Comparison of ENCODE assay signal across 21 cellular contexts in genomic region chr3:31167666-31168065, GRCh38.
DNase-seq lines count a peak whose midpoint lies in the region; ATAC-seq and TF ChIP-seq lines count a peak whose summit lies in the region.
"Had no signal": no experiment of that assay in that cellular context is flagged by ENCODE, and none has a peak within 500 bp of the region (broad histone marks: within the 10 kb centered on the region; RNA-seq: fewer than 3 reads in every experiment).

No MANE protein-coding gene starts in this region.

- peak; percentile 6 for DNase-seq in EL
- no peak for DNase-seq in ascending aorta (ENCODE audit: low spot score in 2 of 2)
- DNase-seq in fibroblast of mammary gland (ENCODE audit: low read depth): peak; percentile 8
- no peak for DNase-seq in osteoblast (ENCODE audit: insufficient read length, low spot score, missing footprints)
- DNase-seq in mesendoderm: no peak
- no peak for DNase-seq in tibial nerve (ENCODE audit: low spot score in 2 of 2)
- DNase-seq: CD8-positive, alpha-beta memory T cell; DMS 273 treated with DMSO at 0.1 percent for 48 hours; DMS79; H9; NCI-H1092 treated with DMSO at 0.1 percent for 48 hours; NCI-H1436 treated with DMSO at 0.1 percent for 48 hours; NCI-H187 treated with DMSO at 0.1 percent for 48 hours; NCI-H748 treated with DMSO at 0.1 percent for 48 hours had no signal

- no peak overlapping the region for H2BK15ac ChIP-seq in mesendoderm (replicated peaks; ENCODE audit: low read depth)

- no peaks in the 10 kb centered on the region for H3K36me3 ChIP-seq in ascending aorta
- no peaks in the 10 kb centered on the region for H3K36me3 ChIP-seq in osteoblast (ENCODE audit: insufficient read depth, low read length)
- no peaks in the 10 kb centered on the region for H3K36me3 ChIP-seq in mesendoderm (ENCODE audit: control insufficient read depth, insufficient read depth, low read length)
- no peaks in the 10 kb centered on the region for H3K36me3 ChIP-seq in tibial nerve
- H3K36me3 ChIP-seq: SJSA1 had no signal

- no peak overlapping the region for H4K8ac ChIP-seq in mesendoderm (ENCODE audit: low read depth, low read length)

- H3K4me2 ChIP-seq in osteoblast (ENCODE audit: insufficient read depth, low read length): no peak overlapping the region
- no peak overlapping the region for H3K4me2 ChIP-seq in mesendoderm (ENCODE audit: low read length)
- H3K4me2 ChIP-seq: A549, GM23338 had no signal

- no peak for TF ChIP-seq POLR2A in tibial nerve (IDR thresholded peaks at IDR 0.05)

- no peak overlapping the region for H2AK5ac ChIP-seq in mesendoderm (ENCODE audit: low read length)

- TF ChIP-seq CTCF in ascending aorta (IDR thresholded peaks at IDR 0.05) (no peak), fibroblast of mammary gland (conservative IDR thresholded peaks at IDR 0.05; ENCODE audit: control insufficient read depth, insufficient read depth, low read depth, low read length) (no peak), osteoblast (IDR thresholded peaks at IDR 0.05; ENCODE audit: extremely low read depth, low read depth, low read length) (no peak), tibial nerve (IDR thresholded peaks at IDR 0.05) (no peak)

- H3K79me2 ChIP-seq in osteoblast (ENCODE audit: insufficient read depth, low read length): no peaks in the 10 kb centered on the region
- no peaks in the 10 kb centered on the region for H3K79me2 ChIP-seq in mesendoderm (ENCODE audit: control insufficient read depth, insufficient read depth, low read length)

- no peak overlapping the region for H3K56ac ChIP-seq in mesendoderm (ENCODE audit: low read length)

- H3K9ac ChIP-seq in mesendoderm (ENCODE audit: low read length): no peak overlapping the region

- no peak overlapping the region for H2BK5ac ChIP-seq in mesendoderm (ENCODE audit: low read length)

- H3K23ac ChIP-seq in mesendoderm (ENCODE audit: low read length): no peak overlapping the region

- intact Hi-C loops in ascending aorta (cut with DNase I): loop anchor here (5.0 kb wide), 1 partner anchor 365 kb away; the partner anchor contains the start of gene STT3B

- no peaks in the 10 kb centered on the region for H3K79me1 ChIP-seq in mesendoderm (ENCODE audit: low read length)

- H2AFZ ChIP-seq in osteoblast (ENCODE audit: low read length): no peak overlapping the region

- H3K27ac ChIP-seq in ascending aorta (peak overlapping the region; percentile 53 to 66), osteoblast (ENCODE audit: low read depth, low read length) (peak overlapping the region; percentile 71), mesendoderm (ENCODE audit: low read depth, low read length) (no peak overlapping the region), tibial nerve (peak overlapping the region in 1 of 4 donors; percentile 0)
- H3K27ac ChIP-seq: A549, C4-2B had no signal

- ATAC-seq in GM18870 (IDR thresholded peaks at IDR 0.05; ENCODE audit: unreplicated experiment) (no peak), GM18873 (IDR thresholded peaks at IDR 0.05; ENCODE audit: low FRiP score, unreplicated experiment) (no peak)
- ATAC-seq: A549, GM23338, Right ventricle myocardium inferior had no signal

- peaks cover 4 to 30% of the 10 kb centered on the region in 2 donors for H3K4me1 ChIP-seq in ascending aorta
- H3K4me1 ChIP-seq in osteoblast (ENCODE audit: insufficient read depth, low read length): peaks cover 50% of the 10 kb centered on the region
- H3K4me1 ChIP-seq in mesendoderm (ENCODE audit: control insufficient read depth, low read depth, low read length): peaks cover 6% of the 10 kb centered on the region
- peaks cover 0 to 24% (median 6%) of the 10 kb centered on the region in 4 donors for H3K4me1 ChIP-seq in tibial nerve

- H2BK120ac ChIP-seq in mesendoderm (ENCODE audit: low read depth, low read length): no peak overlapping the region

- TF ChIP-seq EP300 in tibial nerve (IDR thresholded peaks at IDR 0.05): no peak

- H3K4me3 ChIP-seq in ascending aorta (no peak overlapping the region), fibroblast of mammary gland (ENCODE audit: control insufficient read depth, low read depth, low read length) (no peak overlapping the region), osteoblast (ENCODE audit: insufficient read depth, low read length) (no peak overlapping the region), mesendoderm (ENCODE audit: low read length) (no peak overlapping the region), tibial nerve (no peak overlapping the region)
- H3K4me3 ChIP-seq: A549, GM23338, SJSA1 had no signal

- no peak overlapping the region for H3K4ac ChIP-seq in mesendoderm (ENCODE audit: low read depth, low read length)

- H4K20me1 ChIP-seq in osteoblast (ENCODE audit: insufficient read depth, low read length): no peaks in the 10 kb centered on the region

- whole genome bisulfite sequencing in mesendoderm (ENCODE audit: extremely low coverage, insufficient coverage, low lambda C conversion rate): no CpG with 5 or more reads among the region's 3 CpGs
- 96% methylated on average over 3 of the region's 3 CpGs for WGBS in tibial nerve, 2 donors

- no peaks in the 10 kb centered on the region for H3K9me3 ChIP-seq in ascending aorta
- no peaks in the 10 kb centered on the region for H3K9me3 ChIP-seq in osteoblast (ENCODE audit: low read depth, low read length)
- no peaks in the 10 kb centered on the region for H3K9me3 ChIP-seq in tibial nerve
- H3K9me3 ChIP-seq: A549, SJSA1 had no signal

- H3K27me3 ChIP-seq in ascending aorta (no peaks in the 10 kb centered on the region), osteoblast (ENCODE audit: insufficient read depth, low read length) (no peaks in the 10 kb centered on the region), mesendoderm (ENCODE audit: insufficient read depth, low read length, poor library complexity) (no peaks in the 10 kb centered on the region), tibial nerve (no peaks in the 10 kb centered on the region)
- H3K27me3 ChIP-seq: SJSA1 had no signal

- H3K18ac ChIP-seq in mesendoderm (ENCODE audit: low read length): no peak overlapping the region

- H4K5ac ChIP-seq in mesendoderm (ENCODE audit: low read length): no peak overlapping the region

Comparison
In these comparisons a context has a peak if more than half of its experiments do, and no peak if none do; other contexts are left out.
1. DNase-seq: peak in EL (single experiment) and fibroblast of mammary gland (single experiment); none in ascending aorta (0 of 2), osteoblast (single experiment), mesendoderm (single experiment) and tibial nerve (0 of 2).